Comparison of ENCODE assay signal across 25 cellular contexts in the genomic region with DNA sequence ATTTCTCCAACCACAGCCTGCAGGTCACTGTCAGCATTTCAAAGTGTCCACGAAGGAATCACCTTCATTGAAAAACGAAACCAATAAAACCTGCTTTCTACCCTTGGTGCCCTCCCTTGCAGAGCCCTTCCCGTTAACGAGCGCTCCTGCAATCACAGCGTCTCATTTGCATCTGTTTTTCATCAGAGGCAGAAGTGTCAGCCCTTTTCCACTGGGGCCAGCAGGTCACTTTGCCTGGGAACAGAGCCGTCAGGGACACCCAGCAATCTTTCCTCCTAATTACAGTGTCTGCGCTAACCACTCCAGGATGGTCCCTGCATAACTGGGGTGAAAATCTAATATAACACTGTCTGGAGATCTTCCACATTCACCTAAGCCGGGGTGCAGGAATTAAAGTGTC.
DNase-seq lines count a peak whose midpoint lies in the region; ATAC-seq and TF ChIP-seq lines count a peak whose summit lies in the region.
"Had no signal": no experiment of that assay in that cellular context is flagged by ENCODE, and none has a peak within 500 bp of the region (broad histone marks: within the 10 kb centered on the region; RNA-seq: fewer than 3 reads in every experiment).

No MANE protein-coding gene starts in this region.

- no peak overlapping the region for H3K4me3 ChIP-seq in lower lobe of right lung
- H3K4me3 ChIP-seq: A549, lung, psoas muscle, skin epidermis had no signal

- H3K27me3 Mint-ChIP-seq in activated T-helper 1 cell treated with anti-CD3 and anti-CD28 coated beads, Interleukin-12 subunit alpha, Interleukin-12 subunit beta, Interleukin-2, Interleukin-4 antibody, amounts not matched to agents 30 ng/mL and 10 ng/mL and 1 ng/mL, durations not matched to agents 14 hours and 24 hours and 36 hours (ENCODE audit: insufficient read depth): peaks cover under 1% of the 10 kb centered on the region
- H3K27me3 Mint-ChIP-seq: activated naive CD8-positive, alpha-beta T cell treated with anti-CD3 and anti-CD28 coated beads, Interleukin-2, amount 10 ng/mL, durations not matched to agents 7 days and 5 days had no signal

- H3K9me3 ChIP-seq in lower lobe of right lung: no peaks in the 10 kb centered on the region
- H3K9me3 ChIP-seq: A549, psoas muscle had no signal

- intact Hi-C loops in left cardiac atrium (cut with DNase I): no loop called here
- intact Hi-C loops in lower lobe of right lung (cut with DNase I): no loop called here
- intact Hi-C loops in activated T-helper 1 cell treated with anti-CD3 and anti-CD28 coated beads, Interleukin-12 subunit alpha, Interleukin-12 subunit beta, Interleukin-2, Interleukin-4 antibody, amounts not matched to agents 30 ng/mL and 10 ng/mL and 1 ng/mL, durations not matched to agents 14 hours and 24 hours and 36 hours (cut with micrococcal nuclease): no loop called here

- DNase-seq in AG20443 (ENCODE audit: low spot score) (peak; percentile 13), NCI-H526 treated with DMSO at 0.1 percent for 48 hours (lab: John Stamatoyannopoulos, UW) (peak; percentile 43), left cardiac atrium (no peak), lower lobe of right lung (no peak), NCI-H1436 treated with DMSO at 0.1 percent for 48 hours (lab: John Stamatoyannopoulos, UW) (no peak)
- DNase-seq in activated T-helper 1 cell treated with anti-CD3 and anti-CD28 coated beads, Interleukin-12 subunit alpha, Interleukin-12 subunit beta, Interleukin-2, Interleukin-4 antibody, amounts not matched to agents 30 ng/mL and 10 ng/mL and 1 ng/mL, durations not matched to agents 14 hours and 24 hours and 36 hours (ENCODE audit: low spot score): no peak
- DNase-seq: activated CD4-positive, alpha-beta memory T cell treated with anti-CD3 and anti-CD28 coated beads for 36 hours; activated CD8-positive, alpha-beta memory T cell treated with anti-CD3 and anti-CD28 coated beads, Interleukin-2, amount 50 U/mL, for 48 hours; activated naive CD8-positive, alpha-beta T cell treated with anti-CD3 and anti-CD28 coated beads, Interleukin-2, amount 10 ng/mL, durations not matched to agents 7 days and 5 days; Caco-2; DMS79 treated with DMSO at 0.1 percent for 48 hours; H7; NCI-H1048; NCI-H187 treated with DMSO at 0.1 percent for 48 hours; NCI-H774; psoas muscle; stimulated activated CD4-positive, alpha-beta T cell treated with anti-CD3 and anti-CD28 coated beads, Interleukin-1b, Interleukin-23, amount 100 ng/mL, for 48 hours had no signal

- H3K27ac Mint-ChIP-seq in activated T-helper 1 cell treated with anti-CD3 and anti-CD28 coated beads, Interleukin-12 subunit alpha, Interleukin-12 subunit beta, Interleukin-2, Interleukin-4 antibody, amounts not matched to agents 30 ng/mL and 10 ng/mL and 1 ng/mL, durations not matched to agents 14 hours and 24 hours and 36 hours: no peak overlapping the region
- H3K27ac Mint-ChIP-seq: activated CD4-positive, alpha-beta memory T cell treated with anti-CD3 and anti-CD28 coated beads for 36 hours; activated naive CD8-positive, alpha-beta T cell treated with anti-CD3 and anti-CD28 coated beads, Interleukin-2, amount 10 ng/mL, durations not matched to agents 7 days and 5 days; activated T-helper 2 cell treated with anti-CD3 and anti-CD28 coated beads, Interferon-gamma antibody, Interleukin-2, Interleukin-4, amounts not matched to agents 10 μg/mL and 5 μg/mL and 100 μg/mL, durations not matched to agents 14 hours and 24 hours and 36 hours; B cell had no signal

- no peak for TF ChIP-seq CTCF in lower lobe of right lung (IDR thresholded peaks at IDR 0.05)

- H3K4me3 Mint-ChIP-seq in activated T-helper 1 cell treated with anti-CD3 and anti-CD28 coated beads, Interleukin-12 subunit alpha, Interleukin-12 subunit beta, Interleukin-2, Interleukin-4 antibody, amounts not matched to agents 30 ng/mL and 10 ng/mL and 1 ng/mL, durations not matched to agents 14 hours and 24 hours and 36 hours: no peak overlapping the region
- H3K4me3 Mint-ChIP-seq: activated CD4-positive, alpha-beta memory T cell treated with anti-CD3 and anti-CD28 coated beads for 36 hours; activated naive CD8-positive, alpha-beta T cell treated with anti-CD3 and anti-CD28 coated beads, Interleukin-2, amount 10 ng/mL, durations not matched to agents 7 days and 5 days; B cell had no signal

- H3K36me3 ChIP-seq in lower lobe of right lung: no peaks in the 10 kb centered on the region

- H3K4me1 Mint-ChIP-seq in activated T-helper 1 cell treated with anti-CD3 and anti-CD28 coated beads, Interleukin-12 subunit alpha, Interleukin-12 subunit beta, Interleukin-2, Interleukin-4 antibody, amounts not matched to agents 30 ng/mL and 10 ng/mL and 1 ng/mL, durations not matched to agents 14 hours and 24 hours and 36 hours (ENCODE audit: low read depth): no peaks in the 10 kb centered on the region

- no peaks in the 10 kb centered on the region for H3K9me3 Mint-ChIP-seq in activated T-helper 1 cell treated with anti-CD3 and anti-CD28 coated beads, Interleukin-12 subunit alpha, Interleukin-12 subunit beta, Interleukin-2, Interleukin-4 antibody, amounts not matched to agents 30 ng/mL and 10 ng/mL and 1 ng/mL, durations not matched to agents 14 hours and 24 hours and 36 hours
- H3K9me3 Mint-ChIP-seq: activated CD4-positive, alpha-beta memory T cell treated with anti-CD3 and anti-CD28 coated beads for 36 hours; activated naive CD8-positive, alpha-beta T cell treated with anti-CD3 and anti-CD28 coated beads, Interleukin-2, amount 10 ng/mL, durations not matched to agents 7 days and 5 days; activated T-helper 2 cell treated with anti-CD3 and anti-CD28 coated beads, Interferon-gamma antibody, Interleukin-2, Interleukin-4, amounts not matched to agents 10 μg/mL and 5 μg/mL and 100 μg/mL, durations not matched to agents 14 hours and 24 hours and 36 hours had no signal

- ATAC-seq in left cardiac atrium: peak; percentile 33 to 43
- no peak for ATAC-seq in lower lobe of right lung
- ATAC-seq in GM19351 (IDR thresholded peaks at IDR 0.05; ENCODE audit: unreplicated experiment): no peak
- no peak for ATAC-seq in GM19395 (IDR thresholded peaks at IDR 0.05; ENCODE audit: unreplicated experiment)
- ATAC-seq: A549, psoas muscle had no signal

- no peaks in the 10 kb centered on the region for H3K36me3 Mint-ChIP-seq in activated T-helper 1 cell treated with anti-CD3 and anti-CD28 coated beads, Interleukin-12 subunit alpha, Interleukin-12 subunit beta, Interleukin-2, Interleukin-4 antibody, amounts not matched to agents 30 ng/mL and 10 ng/mL and 1 ng/mL, durations not matched to agents 14 hours and 24 hours and 36 hours (ENCODE audit: low read depth)
- H3K36me3 Mint-ChIP-seq: activated CD4-positive, alpha-beta memory T cell treated with anti-CD3 and anti-CD28 coated beads for 36 hours; activated naive CD8-positive, alpha-beta T cell treated with anti-CD3 and anti-CD28 coated beads, Interleukin-2, amount 10 ng/mL, durations not matched to agents 7 days and 5 days had no signal

- H3K27ac ChIP-seq in lower lobe of right lung: peak overlapping the region; percentile 79
- H3K27ac ChIP-seq: A549, epithelial cell of prostate, psoas muscle had no signal

- H3K27me3 ChIP-seq in lower lobe of right lung (ENCODE audit: low read depth): no peaks in the 10 kb centered on the region

- peaks cover 52% of the 10 kb centered on the region for H3K4me1 ChIP-seq in lower lobe of right lung

Comparison
In these comparisons a context has a peak if more than half of its experiments do, and no peak if none do; other contexts are left out.
1. DNase-seq: peak in AG20443 (single experiment) and NCI-H526 treated with DMSO at 0.1 percent for 48 hours (single experiment); none in left cardiac atrium (single experiment), lower lobe of right lung (single experiment), activated T-helper 1 cell treated with anti-CD3 and anti-CD28 coated beads, Interleukin-12 subunit alpha, Interleukin-12 subunit beta, Interleukin-2, Interleukin-4 antibody, amounts not matched to agents 30 ng/mL and 10 ng/mL and 1 ng/mL, durations not matched to agents 14 hours and 24 hours and 36 hours (single experiment) and NCI-H1436 treated with DMSO at 0.1 percent for 48 hours (single experiment).
2. ATAC-seq: peak in left cardiac atrium (2 of 2); none in lower lobe of right lung (0 of 2), GM19351 (single experiment) and GM19395 (single experiment).